In the genomic region with DNA sequence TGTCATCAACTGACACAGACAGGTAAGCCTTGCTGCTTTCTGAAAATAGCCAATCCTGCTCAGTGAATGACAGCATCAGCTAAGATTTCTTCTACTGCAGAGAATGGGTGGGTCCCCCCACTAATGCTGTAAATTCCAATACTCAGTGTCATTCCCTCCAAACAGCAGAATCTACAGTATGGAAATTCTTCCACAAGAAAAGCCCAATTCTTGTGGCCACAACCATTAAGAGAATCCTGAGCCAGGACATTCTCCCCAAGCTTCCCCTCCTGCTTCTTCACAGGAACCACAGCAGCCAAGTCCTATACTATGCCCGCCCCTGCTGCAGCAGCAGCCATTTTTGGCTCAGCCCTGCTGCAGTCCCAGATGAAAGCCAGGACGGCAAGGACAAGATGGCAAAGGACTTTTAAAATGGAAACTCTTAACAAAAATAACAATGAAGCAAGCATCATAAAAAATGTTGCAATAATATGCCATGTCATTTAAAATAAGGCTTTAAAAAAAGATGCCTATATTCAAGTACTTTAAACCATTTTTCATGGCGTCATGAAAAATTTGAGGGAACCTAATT, we compare ENCODE assay signal across 8 cellular contexts. TPM values are rescaled to one million over a fixed set of nuclear protein-coding genes. Genes with fewer than 3 reads are reported as not detected.
A peak's percentile ranks its signal among the peaks of the same experiment; 100 is the strongest.
DNase-seq lines count a peak whose midpoint lies in the region; ATAC-seq and TF ChIP-seq lines count a peak whose summit lies in the region.

No MANE protein-coding gene starts in this region.

- DNase-seq in AG04450 (ENCODE audit: low read depth, low spot score) (peak; percentile 83), MV-4-11 (lab: John Stamatoyannopoulos, UW) (peak; percentile 24), epithelial cell of prostate (ENCODE audit: low read depth, low spot score) (peak; percentile 46), myocyte (ENCODE audit: low read depth) (peak; percentile 78), cortex of kidney (lab: John Stamatoyannopoulos, UW) (no peak), NCI-H2107 (lab: John Stamatoyannopoulos, UW) (no peak)

- ATAC-seq in HG03039 (IDR thresholded peaks at IDR 0.05; ENCODE audit: unreplicated experiment) (no peak), HG03457 (IDR thresholded peaks at IDR 0.05; ENCODE audit: unreplicated experiment) (no peak)

- H3K4me3 ChIP-seq in AG04450 (ENCODE audit: low read depth, low read length), result no peak overlapping the region

- H3K9me3 ChIP-seq in AG04450 (ENCODE audit: control insufficient read depth, insufficient read depth, low read length), result no peaks in the 10 kb centered on the region

- peak overlapping the region; percentile 79 for H3K27ac ChIP-seq in AG04450 (ENCODE audit: low read depth, low read length)
- H3K27ac ChIP-seq in epithelial cell of prostate, result peak overlapping the region; percentile 83

- POLR2A ChIA-PET in AG04450 (lab: Yijun Ruan, JAX), result interaction anchor here (0.6 to 1.2 kb wide), 3 partner anchors 16 to 80 kb away, joined by 3 to 4 read pairs (median 3); no protein-coding TSS in a partner anchor

- no peaks in the 10 kb centered on the region for H3K27me3 ChIP-seq in AG04450 (ENCODE audit: control insufficient read depth, insufficient read depth, low read length)

- CTCF ChIA-PET in AG04450 (lab: Charles Lee), result no interaction called here

- TF ChIP-seq CTCF in AG04450 (IDR thresholded peaks at IDR 0.05; ENCODE audit: low read depth, low read length), result no peak

RNA-seq across cellular contexts. Expression of gene EIF4G3, which starts 26.8 kb away (rescaled TPM):
- polyA plus RNA-seq in AG04450 (2011; rRNA removed), result 66.6 and 74.9 TPM in 2 replicates
- polyA minus RNA-seq in AG04450 (2011; rRNA and poly(A)+ RNA removed), result 62.7 and 70.1 TPM in 2 replicates
- total RNA-seq in myocyte, result 61.6 and 65.5 TPM in 2 replicates
- 35.1 TPM for polyA plus RNA-seq in myocyte (2012)

Comparison
In these comparisons a context has a peak if more than half of its experiments do, and no peak if none do; other contexts are left out.
1. DNase-seq: peak in AG04450 (single experiment), MV-4-11 (single experiment), epithelial cell of prostate (single experiment) and myocyte (single experiment); none in cortex of kidney (single experiment) and NCI-H2107 (single experiment).